In the genomic region with DNA sequence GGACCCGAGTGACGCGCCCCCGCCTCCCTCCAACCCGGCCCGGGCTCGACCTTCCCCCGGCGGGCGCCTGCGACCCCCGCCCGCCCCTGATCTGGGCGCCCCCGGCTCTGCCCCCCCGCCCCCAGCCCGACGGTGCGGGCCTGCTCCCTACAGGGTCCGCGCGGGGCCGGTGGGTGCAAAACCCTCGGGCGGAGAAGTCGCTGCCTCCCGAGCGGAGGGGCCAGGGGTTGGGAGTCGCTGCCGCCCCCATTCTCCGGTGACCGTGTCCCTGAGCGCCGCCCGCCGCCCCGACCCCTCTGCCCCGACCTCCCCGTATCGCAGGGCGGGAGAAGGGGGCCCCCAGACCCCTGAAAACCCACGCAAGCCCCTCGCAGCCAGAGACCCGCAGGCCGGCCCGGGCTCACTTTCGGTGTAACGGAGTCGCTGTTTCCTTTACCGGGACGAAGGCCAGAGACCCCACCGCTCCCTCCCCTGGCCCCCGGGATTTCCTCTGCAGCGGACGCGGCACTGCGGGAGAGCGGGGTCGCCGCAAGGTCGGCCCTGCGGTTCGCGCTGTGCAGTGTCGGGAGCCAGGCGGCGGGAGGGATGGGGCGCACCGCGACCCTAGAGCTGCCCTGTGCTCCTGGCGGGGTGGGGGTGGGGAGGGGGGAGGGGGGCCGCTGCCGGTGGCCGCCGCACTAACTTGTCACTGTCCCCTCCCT, we compare ENCODE assay signal across 12 cellular contexts. TPM values are rescaled to one million over a fixed set of nuclear protein-coding genes. Genes with fewer than 3 reads are reported as not detected.
DNase-seq lines count a peak whose midpoint lies in the region; ATAC-seq, FAIRE-seq and TF ChIP-seq lines count a peak whose summit lies in the region.
"Had no signal": no experiment of that assay in that cellular context is flagged by ENCODE, and none has a peak within 500 bp of the region (broad histone marks: within the 10 kb centered on the region; RNA-seq: fewer than 3 reads in every experiment).

No MANE protein-coding gene starts in this region.

- TF ChIP-seq CTCF in GM23338 (conservative IDR thresholded peaks at IDR 0.05; ENCODE audit: low read depth in 2 of 2) (no peak), LNCaP clone FGC (IDR thresholded peaks at IDR 0.05; ENCODE audit: control insufficient read depth, extremely low read depth, insufficient read depth) (no peak), hepatocyte (IDR thresholded peaks at IDR 0.05; ENCODE audit: poor library complexity) (no peak), D721Med (IDR thresholded peaks at IDR 0.05; ENCODE audit: insufficient read depth, missing control alignments) (no peak)

- H3K4me3 Mint-ChIP-seq in GM23338: peak overlapping the region; percentile 50; the same call in 2 of the 3 replicates

- H3K4me3 ChIP-seq in GM23338 (peak overlapping the region; percentile 61), LNCaP clone FGC (ENCODE audit: low read depth, low read length) (peak overlapping the region; percentile 41), hepatocyte (peak overlapping the region; percentile 33)

- no peaks in the 10 kb centered on the region for H3F3A ChIP-seq in GM23338 (replicated peaks; ENCODE audit: low read depth)

- no peak overlapping the region for H2AFZ ChIP-seq in GM23338
- no peak overlapping the region for H2AFZ ChIP-seq in hepatocyte

- H3K9me3 Mint-ChIP-seq in GM23338: no peaks in the 10 kb centered on the region; the same call in 2 of the 3 replicates

- H4K20me1 ChIP-seq in GM23338 (replicated peaks; ENCODE audit: insufficient read depth) (no peaks in the 10 kb centered on the region), hepatocyte (ENCODE audit: insufficient read depth, poor library complexity, severe bottlenecking) (no peaks in the 10 kb centered on the region)

- H3K27me3 Mint-ChIP-seq in GM23338 (ENCODE audit: insufficient read depth, low read depth, poor library complexity): peaks cover 66% of the 10 kb centered on the region

- DNase-seq in GM23338 (ENCODE audit: low spot score) (peak; percentile 75), LNCaP clone FGC (ENCODE audit: low read depth) (no peak), hepatocyte (ENCODE audit: low spot score) (peak; percentile 36), posterior vena cava (ENCODE audit: low spot score) (peak; percentile 73), D721Med (ENCODE audit: insufficient read length, low spot score) (no peak), dedifferentiated amniotic fluid mesenchymal stem cell (ENCODE audit: extremely low spot score) (no peak)
- no peak for DNase-seq in stimulated activated CD4-positive, alpha-beta T cell treated with anti-CD3 and anti-CD28 coated beads, Interleukin-4, amount 100 ng/mL, for 24 hours
- DNase-seq: GOT3, NCI-H1105 treated with DMSO at 0.1 percent for 48 hours, T1000 had no signal

- no peaks in the 10 kb centered on the region; the same call in 2 of the 3 replicates for H3K36me3 Mint-ChIP-seq in GM23338 (ENCODE audit: low read depth)

- peaks cover 5% of the 10 kb centered on the region; the same call in 1 of the 3 replicates for H3K4me1 Mint-ChIP-seq in GM23338

- H3K9me2 ChIP-seq in GM23338 (ENCODE audit: insufficient read depth) (no peaks in the 10 kb centered on the region), hepatocyte (replicated peaks; ENCODE audit: insufficient read depth) (no peaks in the 10 kb centered on the region)

- H3K79me2 ChIP-seq in GM23338 (replicated peaks; ENCODE audit: insufficient read depth) (no peaks in the 10 kb centered on the region), hepatocyte (no peaks in the 10 kb centered on the region)

- no peak overlapping the region for H3K27ac ChIP-seq in GM23338 (ENCODE audit: low read depth)
- no peak overlapping the region for H3K27ac ChIP-seq in hepatocyte
- H3K27ac ChIP-seq: skin epidermis had no signal

- H3K9me3 ChIP-seq in hepatocyte (ENCODE audit: low read depth): no peaks in the 10 kb centered on the region

- H3K4me2 ChIP-seq in GM23338: peak overlapping the region; percentile 78
- peak overlapping the region; percentile 86 for H3K4me2 ChIP-seq in hepatocyte

- H3K4me1 ChIP-seq in GM23338 (ENCODE audit: insufficient read depth): no peaks in the 10 kb centered on the region
- no peaks in the 10 kb centered on the region for H3K4me1 ChIP-seq in hepatocyte (ENCODE audit: insufficient read depth)

- 0% methylated on average over 2 of the region's 75 CpGs for WGBS in hepatocyte (ENCODE audit: low lambda C conversion rate, missing lambda C conversion rate)

- H3K27ac Mint-ChIP-seq in GM23338: no peak overlapping the region
- H3K27ac Mint-ChIP-seq: brain had no signal

- H3K36me3 ChIP-seq in GM23338 (ENCODE audit: insufficient read depth): no peaks in the 10 kb centered on the region
- H3K36me3 ChIP-seq in hepatocyte (replicated peaks; ENCODE audit: insufficient read depth, low read depth): no peaks in the 10 kb centered on the region

- H3K27me3 ChIP-seq in GM23338 (ENCODE audit: insufficient read depth): peaks cover 61% of the 10 kb centered on the region
- peaks cover 60% of the 10 kb centered on the region for H3K27me3 ChIP-seq in hepatocyte

- FAIRE-seq in D721Med (lab: Jason Lieb, UNC): no peak

- peak; percentile 43 for ATAC-seq in GM23338

- intact Hi-C loops in posterior vena cava (cut with DNase I): no loop called here

TF ChIP-seq in GM23338, 12 proteins besides CTCF, POLR2A, EP300 and RAD21:
- TF ChIP-seq EZH2 (IDR thresholded peaks at IDR 0.05; ENCODE audit: low read depth, unreplicated experiment) (no peak), POLR2AphosphoS5 (IDR thresholded peaks at IDR 0.05; ENCODE audit: low read depth) (no peak), STAT1 (IDR thresholded peaks at IDR 0.05; ENCODE audit: unreplicated experiment) (no peak), CREB1 (CRISPR knock-in tag; IDR thresholded peaks at IDR 0.05; ENCODE audit: low read depth) (no peak), EZH2phosphoT487 (IDR thresholded peaks at IDR 0.05; ENCODE audit: unreplicated experiment) (no peak), NANOG (IDR thresholded peaks at IDR 0.05; ENCODE audit: borderline replicate concordance) (no peak)
- TF ChIP-seq, protein P1, sequence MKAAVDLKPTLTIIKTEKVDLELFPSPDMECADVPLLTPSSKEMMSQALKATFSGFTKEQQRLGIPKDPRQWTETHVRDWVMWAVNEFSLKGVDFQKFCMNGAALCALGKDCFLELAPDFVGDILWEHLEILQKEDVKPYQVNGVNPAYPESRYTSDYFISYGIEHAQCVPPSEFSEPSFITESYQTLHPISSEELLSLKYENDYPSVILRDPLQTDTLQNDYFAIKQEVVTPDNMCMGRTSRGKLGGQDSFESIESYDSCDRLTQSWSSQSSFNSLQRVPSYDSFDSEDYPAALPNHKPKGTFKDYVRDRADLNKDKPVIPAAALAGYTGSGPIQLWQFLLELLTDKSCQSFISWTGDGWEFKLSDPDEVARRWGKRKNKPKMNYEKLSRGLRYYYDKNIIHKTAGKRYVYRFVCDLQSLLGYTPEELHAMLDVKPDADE (IDR thresholded peaks at IDR 0.05): peak; percentile 24; the same call in 1 of the 2 replicates
- TF ChIP-seq, protein P2, sequence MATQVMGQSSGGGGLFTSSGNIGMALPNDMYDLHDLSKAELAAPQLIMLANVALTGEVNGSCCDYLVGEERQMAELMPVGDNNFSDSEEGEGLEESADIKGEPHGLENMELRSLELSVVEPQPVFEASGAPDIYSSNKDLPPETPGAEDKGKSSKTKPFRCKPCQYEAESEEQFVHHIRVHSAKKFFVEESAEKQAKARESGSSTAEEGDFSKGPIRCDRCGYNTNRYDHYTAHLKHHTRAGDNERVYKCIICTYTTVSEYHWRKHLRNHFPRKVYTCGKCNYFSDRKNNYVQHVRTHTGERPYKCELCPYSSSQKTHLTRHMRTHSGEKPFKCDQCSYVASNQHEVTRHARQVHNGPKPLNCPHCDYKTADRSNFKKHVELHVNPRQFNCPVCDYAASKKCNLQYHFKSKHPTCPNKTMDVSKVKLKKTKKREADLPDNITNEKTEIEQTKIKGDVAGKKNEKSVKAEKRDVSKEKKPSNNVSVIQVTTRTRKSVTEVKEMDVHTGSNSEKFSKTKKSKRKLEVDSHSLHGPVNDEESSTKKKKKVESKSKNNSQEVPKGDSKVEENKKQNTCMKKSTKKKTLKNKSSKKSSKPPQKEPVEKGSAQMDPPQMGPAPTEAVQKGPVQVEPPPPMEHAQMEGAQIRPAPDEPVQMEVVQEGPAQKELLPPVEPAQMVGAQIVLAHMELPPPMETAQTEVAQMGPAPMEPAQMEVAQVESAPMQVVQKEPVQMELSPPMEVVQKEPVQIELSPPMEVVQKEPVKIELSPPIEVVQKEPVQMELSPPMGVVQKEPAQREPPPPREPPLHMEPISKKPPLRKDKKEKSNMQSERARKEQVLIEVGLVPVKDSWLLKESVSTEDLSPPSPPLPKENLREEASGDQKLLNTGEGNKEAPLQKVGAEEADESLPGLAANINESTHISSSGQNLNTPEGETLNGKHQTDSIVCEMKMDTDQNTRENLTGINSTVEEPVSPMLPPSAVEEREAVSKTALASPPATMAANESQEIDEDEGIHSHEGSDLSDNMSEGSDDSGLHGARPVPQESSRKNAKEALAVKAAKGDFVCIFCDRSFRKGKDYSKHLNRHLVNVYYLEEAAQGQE (IDR thresholded peaks at IDR 0.05; ENCODE audit: unreplicated experiment): no peak

RNA-seq across cellular contexts. Expression of a gene that starts 0.7 kb away (rescaled TPM):
- total RNA-seq in GM23338 (2014; rRNA removed; shearing (Covaris generic)): 0.58 and 0.97 TPM in 2 replicates
- 0.86 and 1.1 TPM in 2 replicates for polyA plus RNA-seq in GM23338 (2016; fragmentation: Nextera tagmentation; extraction: Ambion mirVana)
- 0.16 and 0.30 TPM in 2 replicates for total RNA-seq in hepatocyte
- polyA plus RNA-seq in hepatocyte: 1.6 and 2.0 TPM in 2 replicates
- total RNA-seq in posterior vena cava: 1 to 10 TPM; 2.5 to 5.1 TPM

Comparison
In these comparisons a context has a peak if more than half of its experiments do, and no peak if none do; other contexts are left out.
1. DNase-seq: peak in GM23338 (single experiment), hepatocyte (single experiment) and posterior vena cava (single experiment); none in LNCaP clone FGC (single experiment), D721Med (single experiment), stimulated activated CD4-positive, alpha-beta T cell treated with anti-CD3 and anti-CD28 coated beads, Interleukin-4, amount 100 ng/mL, for 24 hours (single experiment) and dedifferentiated amniotic fluid mesenchymal stem cell (single experiment).
2. Peak in every context shown above with its lines, with median percentiles within 50 percentile points of each other: H3K4me3 ChIP-seq.